Comparison of ENCODE assay signal across 26 cellular contexts in the genomic region with DNA sequence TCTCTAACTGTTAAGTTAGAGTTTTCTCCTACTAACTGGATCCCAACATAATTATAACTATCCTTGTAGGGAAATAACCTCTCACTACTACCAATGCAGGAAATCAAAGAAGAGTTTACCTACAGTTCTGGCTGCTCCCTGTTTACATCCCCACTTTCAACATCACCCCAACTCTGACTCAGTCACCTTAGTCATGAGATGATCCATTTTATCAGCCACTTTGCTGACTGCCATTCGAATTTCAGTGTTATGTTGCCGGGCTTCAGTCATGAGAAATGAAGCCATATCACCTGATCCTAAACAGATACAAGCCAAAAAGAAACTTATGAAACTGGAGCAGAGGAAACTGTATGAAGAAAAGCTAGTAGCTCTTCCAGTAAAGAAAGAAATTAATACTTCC. TPM values are rescaled to one million over a fixed set of nuclear protein-coding genes. Genes with fewer than 3 reads are reported as not detected.
A peak's percentile ranks its signal among the peaks of the same experiment; 100 is the strongest.
DNase-seq lines count a peak whose midpoint lies in the region; ATAC-seq and TF ChIP-seq lines count a peak whose summit lies in the region.
"Had no signal": no experiment of that assay in that cellular context is flagged by ENCODE, and none has a peak within 500 bp of the region (broad histone marks: within the 10 kb centered on the region; RNA-seq: fewer than 3 reads in every experiment).

No MANE protein-coding gene starts in this region.

- no peak overlapping the region for H3K4me3 ChIP-seq in GM23248
- no peak overlapping the region for H3K4me3 ChIP-seq in mesendoderm (ENCODE audit: low read length)
- H3K4me3 ChIP-seq: pancreas, right atrium auricular region, tibial artery had no signal

- no peak overlapping the region for H2AFZ ChIP-seq in GM23248

- H3K27me3 Mint-ChIP-seq in activated CD8-positive, alpha-beta T cell treated with anti-CD3 and anti-CD28 coated beads for 36 hours, result no peaks in the 10 kb centered on the region
- H3K27me3 Mint-ChIP-seq: activated CD4-positive, alpha-beta T cell treated with anti-CD3 and anti-CD28 coated beads, Interleukin-2, amount 10 ng/mL, durations not matched to agents 24 days and 14 days had no signal

- H3K4me2 ChIP-seq in GM23248 (ENCODE audit: unreplicated experiment) (no peak overlapping the region), mesendoderm (ENCODE audit: low read length) (no peak overlapping the region)

- H3K9ac ChIP-seq in GM23248, result peak overlapping the region; percentile 22; the same call in 1 of the 2 replicates
- no peak overlapping the region for H3K9ac ChIP-seq in mesendoderm (ENCODE audit: low read length)

- H3K23ac ChIP-seq in mesendoderm (ENCODE audit: low read length), result no peak overlapping the region

- H2BK120ac ChIP-seq in mesendoderm (ENCODE audit: low read depth, low read length), result no peak overlapping the region

- H3K9me3 ChIP-seq in GM23248 (ENCODE audit: low read depth), result no peaks in the 10 kb centered on the region
- H3K9me3 ChIP-seq: pancreas, right atrium auricular region, tibial artery had no signal

- peaks cover 52% of the 10 kb centered on the region for H3K36me3 Mint-ChIP-seq in activated CD8-positive, alpha-beta T cell treated with anti-CD3 and anti-CD28 coated beads for 36 hours (ENCODE audit: low read depth)

- no peak overlapping the region for H4K8ac ChIP-seq in mesendoderm (ENCODE audit: low read depth, low read length)

- in situ Hi-C loops in GM23248 (cut with MboI), result no loop called here

- ATAC-seq in activated CD8-positive, alpha-beta T cell treated with anti-CD3 and anti-CD28 coated beads for 36 hours, result no peak
- ATAC-seq in HG03342 (IDR thresholded peaks at IDR 0.05; ENCODE audit: unreplicated experiment), result no peak
- ATAC-seq: activated naive CD4-positive, alpha-beta T cell treated with anti-CD3 and anti-CD28 coated beads, Interleukin-2, amount 50 U/mL, for 72 hours; pancreas; stimulated activated naive CD8-positive, alpha-beta T cell treated with anti-CD3 and anti-CD28 coated beads, Interleukin-15, Interleukin-2, amounts not matched to agents 100 U/mL and 50 U/mL, for 24 hours had no signal

- DNase-seq in GM23248 (peak; percentile 73), M059J (ENCODE audit: low read depth) (peak; percentile 16), kidney tubule cell (ENCODE audit: low spot score) (peak; percentile 41), NOMO-1 treated with DMSO at 0.1 percent for 48 hours (lab: John Stamatoyannopoulos, UW; ENCODE audit: unreplicated experiment) (no peak), mesendoderm (no peak)
- DNase-seq in activated CD8-positive, alpha-beta T cell treated with anti-CD3 and anti-CD28 coated beads for 36 hours, result no peak
- DNase-seq: activated CD4-positive, alpha-beta T cell treated with anti-CD3 and anti-CD28 coated beads, Interleukin-2, amount 10 ng/mL, durations not matched to agents 24 days and 14 days; aorta; EL; H9; hypothalamus; NCI-H1436; NCI-H510A; nephron progenitor cell; pancreas; stimulated activated CD4-positive, alpha-beta T cell treated with anti-CD3 and anti-CD28 coated beads, Interleukin-12 subunit alpha, Interleukin-12 subunit beta, amount 100 ng/mL, for 4 hours; stimulated activated CD4-positive, alpha-beta T cell treated with anti-CD3 and anti-CD28 coated beads, Interleukin-4, amount 100 ng/mL, for 4 hours; stimulated activated naive CD8-positive, alpha-beta T cell treated with anti-CD3 and anti-CD28 coated beads, Interleukin-15, Interleukin-2, amounts not matched to agents 100 U/mL and 50 U/mL, for 24 hours; T-helper 2 cell; tibial artery had no signal

- no peak overlapping the region for H4K5ac ChIP-seq in mesendoderm (ENCODE audit: low read length)

- peaks cover 28% of the 10 kb centered on the region for H3F3A ChIP-seq in GM23248 (ENCODE audit: insufficient read depth)

- H3K4me1 ChIP-seq in GM23248 (ENCODE audit: insufficient read depth) (peaks cover 36% of the 10 kb centered on the region), mesendoderm (ENCODE audit: control insufficient read depth, low read depth, low read length) (no peaks in the 10 kb centered on the region)
- H3K4me1 ChIP-seq: pancreas, right atrium auricular region, tibial artery had no signal

- no peak overlapping the region for H3K4ac ChIP-seq in mesendoderm (ENCODE audit: low read depth, low read length)

- H2AK5ac ChIP-seq in mesendoderm (ENCODE audit: low read length), result no peak overlapping the region

- H3K27ac ChIP-seq in GM23248 (peak overlapping the region; percentile 48), cingulate gyrus (ENCODE audit: low read depth, low read length) (peak overlapping the region; percentile 57), mesendoderm (ENCODE audit: low read depth, low read length) (no peak overlapping the region)
- H3K27ac ChIP-seq: pancreas, right atrium auricular region, tibial artery, VCaP had no signal

- no peak overlapping the region for H3K56ac ChIP-seq in mesendoderm (ENCODE audit: low read length)

- no peaks in the 10 kb centered on the region for H4K20me1 ChIP-seq in GM23248 (ENCODE audit: insufficient read depth)

- no peak for TF ChIP-seq CTCF in activated CD8-positive, alpha-beta T cell treated with anti-CD3 and anti-CD28 coated beads for 36 hours (IDR thresholded peaks at IDR 0.05)

- POLR2A ChIA-PET in activated CD8-positive, alpha-beta T cell treated with anti-CD3 and anti-CD28 coated beads for 36 hours (lab: Charles Lee), result no interaction called here

- H2BK5ac ChIP-seq in mesendoderm (ENCODE audit: low read length), result no peak overlapping the region

- H3K79me1 ChIP-seq in mesendoderm (ENCODE audit: low read length), result no peaks in the 10 kb centered on the region

- H3K18ac ChIP-seq in mesendoderm (ENCODE audit: low read length), result no peak overlapping the region

- H3K36me3 ChIP-seq in GM23248 (ENCODE audit: low read depth) (peaks cover 58% of the 10 kb centered on the region), mesendoderm (ENCODE audit: control insufficient read depth, insufficient read depth, low read length) (peaks cover 4% of the 10 kb centered on the region)

- no peaks in the 10 kb centered on the region for H3K9me2 ChIP-seq in GM23248 (ENCODE audit: insufficient read depth)

- CTCF ChIA-PET in activated CD8-positive, alpha-beta T cell treated with anti-CD3 and anti-CD28 coated beads for 36 hours (lab: Charles Lee), result interaction anchor here (1.7 to 3.5 kb wide), 2 partner anchors 11 to 72 kb away, joined by 7 to 15 read pairs; no protein-coding TSS in a partner anchor

- no peaks in the 10 kb centered on the region for H3K4me1 Mint-ChIP-seq in activated CD8-positive, alpha-beta T cell treated with anti-CD3 and anti-CD28 coated beads for 36 hours (ENCODE audit: low read depth)
- H3K4me1 Mint-ChIP-seq: H9, nephron progenitor cell had no signal

- 45 to 53% methylated on average over 2 of the region's 2 CpGs for WGBS in GM23248 (ENCODE audit: low coverage in 1 of 2, low lambda C conversion rate in 2 of 2, missing lambda C conversion rate in 2 of 2), 2 experiments
- whole genome bisulfite sequencing in mesendoderm (ENCODE audit: extremely low coverage, insufficient coverage, low lambda C conversion rate), result no CpG with 5 or more reads among the region's 2 CpGs

- H2BK15ac ChIP-seq in mesendoderm (replicated peaks; ENCODE audit: low read depth), result no peak overlapping the region

- H3K4me3 Mint-ChIP-seq in activated CD8-positive, alpha-beta T cell treated with anti-CD3 and anti-CD28 coated beads for 36 hours, result no peak overlapping the region
- H3K4me3 Mint-ChIP-seq: activated CD4-positive, alpha-beta T cell treated with anti-CD3 and anti-CD28 coated beads, Interleukin-2, amount 10 ng/mL, durations not matched to agents 24 days and 14 days; H9; nephron progenitor cell had no signal

- no peak overlapping the region for H3K27ac Mint-ChIP-seq in activated CD8-positive, alpha-beta T cell treated with anti-CD3 and anti-CD28 coated beads for 36 hours
- H3K27ac Mint-ChIP-seq: activated CD4-positive, alpha-beta T cell treated with anti-CD3 and anti-CD28 coated beads, Interleukin-2, amount 10 ng/mL, durations not matched to agents 24 days and 14 days; activated T-helper 2 cell treated with anti-CD3 and anti-CD28 coated beads, Interferon-gamma antibody, Interleukin-2, Interleukin-4, amounts not matched to agents 10 μg/mL and 5 μg/mL and 100 μg/mL, durations not matched to agents 14 hours and 24 hours and 36 hours; H9; nephron progenitor cell had no signal

- H3K27me3 ChIP-seq in GM23248 (replicated peaks; ENCODE audit: insufficient read depth) (no peaks in the 10 kb centered on the region), mesendoderm (ENCODE audit: insufficient read depth, low read length, poor library complexity) (no peaks in the 10 kb centered on the region)
- H3K27me3 ChIP-seq: pancreas, right atrium auricular region, tibial artery had no signal

- H3K79me2 ChIP-seq in GM23248 (ENCODE audit: insufficient read depth), result no peaks in the 10 kb centered on the region
- H3K79me2 ChIP-seq in mesendoderm (ENCODE audit: control insufficient read depth, insufficient read depth, low read length), result no peaks in the 10 kb centered on the region

- H3K9me3 Mint-ChIP-seq in activated CD8-positive, alpha-beta T cell treated with anti-CD3 and anti-CD28 coated beads for 36 hours, result no peaks in the 10 kb centered on the region
- H3K9me3 Mint-ChIP-seq: activated CD4-positive, alpha-beta T cell treated with anti-CD3 and anti-CD28 coated beads, Interleukin-2, amount 10 ng/mL, durations not matched to agents 24 days and 14 days; activated naive CD4-positive, alpha-beta T cell treated with anti-CD3 and anti-CD28 coated beads, Interleukin-2, amount 50 U/mL, for 72 hours; activated T-helper 2 cell treated with anti-CD3 and anti-CD28 coated beads, Interferon-gamma antibody, Interleukin-2, Interleukin-4, amounts not matched to agents 10 μg/mL and 5 μg/mL and 100 μg/mL, durations not matched to agents 14 hours and 24 hours and 36 hours; H9; nephron progenitor cell had no signal

- intact Hi-C loops in activated CD8-positive, alpha-beta T cell treated with anti-CD3 and anti-CD28 coated beads for 36 hours (cut with micrococcal nuclease), result no loop called here

RNA-seq across cellular contexts. Expression of a gene that starts 33.7 kb away (rescaled TPM):
- 11.1 and 20.8 TPM in 2 replicates for total RNA-seq in GM23248 (2014; rRNA removed; shearing (Covaris generic))
- polyA plus RNA-seq in GM23248 (2016; fragmentation: Nextera tagmentation; extraction: Ambion mirVana), result 15.0 and 17.0 TPM in 2 replicates
- 9.9 and 14.8 TPM in 2 replicates for total RNA-seq in M059J (2014; rRNA removed; shearing (Covaris generic))
- polyA plus RNA-seq in mesendoderm (2013, experiment 1 of 2), result 1.4 TPM
- polyA plus RNA-seq in mesendoderm (2013, experiment 2 of 2), result 1.2 TPM
- 1 to 10 TPM; 1.6 to 3.4 TPM for total RNA-seq in activated CD8-positive, alpha-beta T cell treated with anti-CD3 and anti-CD28 coated beads for 36 hours

RNA-seq across cellular contexts. Expression of a gene that starts 36.6 kb away (rescaled TPM):
- 23.1 and 26.1 TPM in 2 replicates for total RNA-seq in GM23248 (2014; rRNA removed; shearing (Covaris generic))
- polyA plus RNA-seq in GM23248 (2016; fragmentation: Nextera tagmentation; extraction: Ambion mirVana), result 17.8 and 18.6 TPM in 2 replicates
- total RNA-seq in M059J (2014; rRNA removed; shearing (Covaris generic)), result 27.2 and 36.8 TPM in 2 replicates
- polyA plus RNA-seq in mesendoderm (2013, experiment 1 of 2), result 11.1 TPM
- polyA plus RNA-seq in mesendoderm (2013, experiment 2 of 2), result 11.8 TPM
- 10 to 100 TPM; 32.5 to 33.7 TPM for total RNA-seq in activated CD8-positive, alpha-beta T cell treated with anti-CD3 and anti-CD28 coated beads for 36 hours

RNA-seq across cellular contexts. Expression of a gene that starts 36.8 kb away (rescaled TPM):
- total RNA-seq in GM23248 (2014; rRNA removed; shearing (Covaris generic)), result 33.6 and 35.8 TPM in 2 replicates
- polyA plus RNA-seq in GM23248 (2016; fragmentation: Nextera tagmentation; extraction: Ambion mirVana), result 36.4 and 37.1 TPM in 2 replicates
- total RNA-seq in M059J (2014; rRNA removed; shearing (Covaris generic)), result 21.4 and 34.0 TPM in 2 replicates
- polyA plus RNA-seq in mesendoderm (2013, experiment 1 of 2), result 21.4 TPM
- 21.1 TPM for polyA plus RNA-seq in mesendoderm (2013, experiment 2 of 2)
- total RNA-seq in activated CD8-positive, alpha-beta T cell treated with anti-CD3 and anti-CD28 coated beads for 36 hours, result 10 to 100 TPM; 18.3 to 19.2 TPM

Comparison
In these comparisons a context has a peak if more than half of its experiments do, and no peak if none do; other contexts are left out.
1. DNase-seq: peak in GM23248 (single experiment), M059J (single experiment) and kidney tubule cell (single experiment); none in NOMO-1 treated with DMSO at 0.1 percent for 48 hours (single experiment), mesendoderm (single experiment) and activated CD8-positive, alpha-beta T cell treated with anti-CD3 and anti-CD28 coated beads for 36 hours (single experiment).